12 cellular contexts compared by ENCODE assay signal in the genomic region with DNA sequence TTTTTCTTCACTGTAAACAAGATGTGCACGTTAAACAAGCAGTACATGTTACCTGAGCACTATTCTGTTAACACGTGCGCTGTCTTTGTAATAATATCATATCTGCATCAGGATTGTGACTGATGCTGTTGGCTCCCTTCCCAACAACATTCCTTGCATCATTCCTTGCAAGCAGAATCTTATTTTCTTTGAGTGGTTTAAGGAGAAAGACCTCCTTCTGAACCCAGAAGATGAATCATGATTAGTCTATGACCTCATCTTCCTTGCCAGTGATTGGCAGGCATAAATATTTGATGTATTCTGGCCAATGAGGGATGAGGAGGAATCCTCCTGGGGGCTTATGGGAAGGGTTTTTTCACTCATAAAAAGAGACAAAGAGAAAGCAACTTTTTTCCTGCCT. TPM values are rescaled to one million over a fixed set of nuclear protein-coding genes. Genes with fewer than 3 reads are reported as not detected.
DNase-seq lines count a peak whose midpoint lies in the region; ATAC-seq and TF ChIP-seq lines count a peak whose summit lies in the region.
"Had no signal": no experiment of that assay in that cellular context is flagged by ENCODE, and none has a peak within 500 bp of the region (broad histone marks: within the 10 kb centered on the region; RNA-seq: fewer than 3 reads in every experiment).

No MANE protein-coding gene starts in this region.

- no peaks in the 10 kb centered on the region for H3K36me3 Mint-ChIP-seq in type B pancreatic cell
- H3K36me3 Mint-ChIP-seq in activated CD4-positive, alpha-beta T cell treated with anti-CD3 and anti-CD28 coated beads, Interleukin-2, amount 10 ng/mL, durations not matched to agents 24 days and 14 days (ENCODE audit: low read depth) = no peaks in the 10 kb centered on the region

- peak overlapping the region; percentile 71 for H3K4me3 Mint-ChIP-seq in type B pancreatic cell
- H3K4me3 Mint-ChIP-seq in activated CD4-positive, alpha-beta T cell treated with anti-CD3 and anti-CD28 coated beads, Interleukin-2, amount 10 ng/mL, durations not matched to agents 24 days and 14 days = no peak overlapping the region
- H3K4me3 Mint-ChIP-seq: activated T-helper 17 cell treated with anti-CD3 and anti-CD28 coated beads, Interleukin-2, amount 50 U/mL, for 72 hours had no signal

- no peaks in the 10 kb centered on the region for H3K9me3 Mint-ChIP-seq in type B pancreatic cell
- no peaks in the 10 kb centered on the region for H3K9me3 Mint-ChIP-seq in activated CD4-positive, alpha-beta T cell treated with anti-CD3 and anti-CD28 coated beads, Interleukin-2, amount 10 ng/mL, durations not matched to agents 24 days and 14 days
- H3K9me3 Mint-ChIP-seq: activated T-helper 17 cell treated with anti-CD3 and anti-CD28 coated beads, Interleukin-2, amount 50 U/mL, for 72 hours had no signal

- H3K27ac Mint-ChIP-seq in type B pancreatic cell = peak overlapping the region; percentile 81
- no peak overlapping the region for H3K27ac Mint-ChIP-seq in activated CD4-positive, alpha-beta T cell treated with anti-CD3 and anti-CD28 coated beads, Interleukin-2, amount 10 ng/mL, durations not matched to agents 24 days and 14 days
- H3K27ac Mint-ChIP-seq: activated T-helper 17 cell treated with anti-CD3 and anti-CD28 coated beads, Interleukin-2, amount 50 U/mL, for 72 hours had no signal

- no peak overlapping the region for H3K27ac ChIP-seq in WERI-Rb-1
- H3K27ac ChIP-seq: 22Rv1, colonic mucosa had no signal

- H3K9me3 ChIP-seq in WERI-Rb-1 (ENCODE audit: severe bottlenecking) = peaks cover 2% of the 10 kb centered on the region
- H3K9me3 ChIP-seq: colonic mucosa had no signal

- TF ChIP-seq CTCF in type B pancreatic cell (conservative IDR thresholded peaks at IDR 0.05) = no peak
- no peak for TF ChIP-seq CTCF in WERI-Rb-1 (IDR thresholded peaks at IDR 0.05; ENCODE audit: low read depth, low read length)

- intact Hi-C loops in activated CD4-positive, alpha-beta T cell treated with anti-CD3 and anti-CD28 coated beads, Interleukin-2, amount 10 ng/mL, durations not matched to agents 24 days and 14 days (cut with micrococcal nuclease) = no loop called here

- H3K4me3 ChIP-seq in WERI-Rb-1 (ENCODE audit: low read depth, low read length) = no peak overlapping the region
- H3K4me3 ChIP-seq: colonic mucosa had no signal

- no peaks in the 10 kb centered on the region for H3K27me3 Mint-ChIP-seq in type B pancreatic cell
- peaks cover 10% of the 10 kb centered on the region for H3K27me3 Mint-ChIP-seq in activated CD4-positive, alpha-beta T cell treated with anti-CD3 and anti-CD28 coated beads, Interleukin-2, amount 10 ng/mL, durations not matched to agents 24 days and 14 days

- DNase-seq in DMS53 (lab: John Stamatoyannopoulos, UW) (peak; percentile 8), DMS53 treated with DMSO at 0.1 percent for 48 hours (lab: John Stamatoyannopoulos, UW; ENCODE audit: unreplicated experiment) (no peak), amniotic stem cell (lab: John Stamatoyannopoulos, UW) (peak; percentile 32), foreskin melanocyte (peak; percentile 17), type B pancreatic cell (ENCODE audit: extremely low spot score, unreplicated experiment) (no peak), WERI-Rb-1 (no peak)
- DNase-seq in activated CD4-positive, alpha-beta T cell treated with anti-CD3 and anti-CD28 coated beads, Interleukin-2, amount 10 ng/mL, durations not matched to agents 24 days and 14 days = no peak
- DNase-seq: colonic mucosa, NCI-H1930 had no signal

- no peaks in the 10 kb centered on the region for H3K27me3 ChIP-seq in WERI-Rb-1 (ENCODE audit: insufficient read depth, low read depth, severe bottlenecking)
- H3K27me3 ChIP-seq: colonic mucosa had no signal

- peaks cover 8% of the 10 kb centered on the region for H3K4me1 Mint-ChIP-seq in type B pancreatic cell (ENCODE audit: unreplicated experiment)
- H3K4me1 Mint-ChIP-seq in activated CD4-positive, alpha-beta T cell treated with anti-CD3 and anti-CD28 coated beads, Interleukin-2, amount 10 ng/mL, durations not matched to agents 24 days and 14 days = no peaks in the 10 kb centered on the region
- H3K4me1 Mint-ChIP-seq: activated T-helper 17 cell treated with anti-CD3 and anti-CD28 coated beads, Interleukin-2, amount 50 U/mL, for 72 hours had no signal

- ATAC-seq in GM21367 (IDR thresholded peaks at IDR 0.05; ENCODE audit: unreplicated experiment) = no peak
- ATAC-seq: activated T-helper 17 cell treated with anti-CD3 and anti-CD28 coated beads, Interleukin-2, amount 50 U/mL, for 72 hours had no signal

- H3K36me3 ChIP-seq in WERI-Rb-1 = no peaks in the 10 kb centered on the region
- H3K36me3 ChIP-seq: colonic mucosa had no signal

RNA-seq across cellular contexts. Expression of a gene that starts 46.2 kb away (rescaled TPM):
- 11.8 and 15.5 TPM in 2 replicates for total RNA-seq in type B pancreatic cell (ENCODE audit: low replicate concordance)
- 6.4 and 6.8 TPM in 2 replicates for total RNA-seq in activated CD4-positive, alpha-beta T cell treated with anti-CD3 and anti-CD28 coated beads, Interleukin-2, amount 10 ng/mL, durations not matched to agents 24 days and 14 days

RNA-seq across cellular contexts. Expression of a gene that starts 46.4 kb away (rescaled TPM):
- total RNA-seq in type B pancreatic cell (ENCODE audit: low replicate concordance) = 32.6 and 53.8 TPM in 2 replicates
- 40.1 and 42.5 TPM in 2 replicates for total RNA-seq in activated CD4-positive, alpha-beta T cell treated with anti-CD3 and anti-CD28 coated beads, Interleukin-2, amount 10 ng/mL, durations not matched to agents 24 days and 14 days

RNA-seq across cellular contexts. Expression of a gene that starts 57.9 kb away (rescaled TPM):
- total RNA-seq in type B pancreatic cell (ENCODE audit: low replicate concordance) = 0.64 and 2.8 TPM in 2 replicates
- not detected in 2 replicates for total RNA-seq in activated CD4-positive, alpha-beta T cell treated with anti-CD3 and anti-CD28 coated beads, Interleukin-2, amount 10 ng/mL, durations not matched to agents 24 days and 14 days
- total RNA-seq: activated T-helper 17 cell treated with anti-CD3 and anti-CD28 coated beads, Interleukin-2, amount 50 U/mL, for 72 hours had no signal

Comparison
In these comparisons a context has a peak if more than half of its experiments do, and no peak if none do; other contexts are left out.
1. DNase-seq: peak in DMS53 (single experiment), amniotic stem cell (single experiment) and foreskin melanocyte (single experiment); none in DMS53 treated with DMSO at 0.1 percent for 48 hours (single experiment), type B pancreatic cell (single experiment), activated CD4-positive, alpha-beta T cell treated with anti-CD3 and anti-CD28 coated beads, Interleukin-2, amount 10 ng/mL, durations not matched to agents 24 days and 14 days (single experiment) and WERI-Rb-1 (single experiment).